8 cellular contexts compared by ENCODE assay signal in the genomic region with DNA sequence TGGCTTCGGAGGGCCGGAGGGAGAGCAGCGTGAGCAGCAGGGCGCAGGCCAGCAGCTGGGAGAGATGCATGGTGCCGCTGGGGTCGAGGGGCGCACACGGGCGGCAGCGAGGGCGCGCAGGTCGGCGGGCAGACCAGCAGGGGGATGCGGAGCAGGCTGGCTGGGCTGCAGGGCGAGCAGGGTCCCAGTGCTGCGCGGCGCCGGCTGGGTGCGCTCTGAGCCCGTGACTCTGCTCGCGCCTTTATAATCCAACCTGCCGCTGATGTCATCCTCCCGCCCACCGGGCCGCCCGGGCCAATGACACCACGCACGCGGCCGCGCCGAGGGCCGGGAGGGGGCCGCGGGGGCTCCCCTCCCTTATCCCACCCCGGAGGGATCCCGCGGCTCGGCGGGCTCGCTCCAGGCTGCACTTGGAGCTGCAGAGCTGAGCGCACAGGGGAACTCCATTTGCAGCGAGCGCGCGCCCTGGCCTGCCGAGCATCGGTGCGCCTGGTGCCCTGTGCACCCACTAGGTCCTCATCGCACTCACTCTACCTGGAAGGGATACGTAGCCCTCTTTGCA. TPM values are rescaled to one million over a fixed set of nuclear protein-coding genes. Genes with fewer than 3 reads are reported as not detected.
A peak's percentile ranks its signal among the peaks of the same experiment; 100 is the strongest.
DNase-seq lines count a peak whose midpoint lies in the region; ATAC-seq, FAIRE-seq and TF ChIP-seq lines count a peak whose summit lies in the region.

A gene with protein sequence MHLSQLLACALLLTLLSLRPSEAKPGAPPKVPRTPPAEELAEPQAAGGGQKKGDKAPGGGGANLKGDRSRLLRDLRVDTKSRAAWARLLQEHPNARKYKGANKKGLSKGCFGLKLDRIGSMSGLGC (minus strand): TSS at position 217 of the 562 bp plus-strand sequence. CDS start 147 bp downstream, at position 70.

- no peak within 1 kb of the TSS for H3K27ac Mint-ChIP-seq in T-helper 17 cell

- H3K4me1 Mint-ChIP-seq in T-helper 17 cell, result peaks cover 11% of the 10 kb centered on the region

- no peak for TF ChIP-seq POLR2A in NB4 (IDR thresholded peaks at IDR 0.05; ENCODE audit: extremely low read depth, insufficient read length)
- no peak for TF ChIP-seq POLR2A in K562 (conservative IDR thresholded peaks at IDR 0.05)

- peaks cover 0 to 29% (median 15%) of the 10 kb centered on the region in 11 experiments; a peak in 10 of 22 replicates for H4K20me1 ChIP-seq in BLaER1 treated with 17β-estradiol and CSF1 and Interleukin-3, amounts not matched to agents 10 nM and 100 nM
- peaks cover 4% of the 10 kb centered on the region for H4K20me1 ChIP-seq in K562 (replicated peaks; ENCODE audit: control insufficient read depth, insufficient read depth, low read length)

- no peaks in the 10 kb centered on the region for H3K9me3 ChIP-seq in BLaER1 treated with 17β-estradiol and CSF1 and Interleukin-3, amounts not matched to agents 10 nM and 100 nM (replicated peaks in 1 of 11)
- H3K9me3 ChIP-seq in T-helper 17 cell (ENCODE audit: control insufficient read depth, low read length, poor library complexity, severe bottlenecking), result no peaks in the 10 kb centered on the region
- no peaks in the 10 kb centered on the region for H3K9me3 ChIP-seq in K562 (replicated peaks; ENCODE audit: control insufficient read depth, insufficient read depth, low read depth, low read length)

- no peaks in the 10 kb centered on the region for H3K9me1 ChIP-seq in K562 (ENCODE audit: control insufficient read depth, insufficient read depth, low read length)

- intact Hi-C loops in K562 (cut with micrococcal nuclease), result loop anchor here (5.0 kb wide), 2 partner anchors 216 to 401 kb away; no protein-coding TSS in a partner anchor

- peak; percentile 49 for ATAC-seq in GM21447 (IDR thresholded peaks at IDR 0.05; ENCODE audit: unreplicated experiment)
- ATAC-seq in T-helper 17 cell, result peak; percentile 65
- peak; percentile 81 for ATAC-seq in K562

- peaks cover 0 to 21% (median 0%) of the 10 kb centered on the region in 11 experiments; a peak in 2 of 22 replicates for H3K36me3 ChIP-seq in BLaER1 treated with 17β-estradiol and CSF1 and Interleukin-3, amounts not matched to agents 10 nM and 100 nM
- H3K36me3 ChIP-seq in K562 (ENCODE audit: control insufficient read depth, insufficient read depth, low read length), result no peaks in the 10 kb centered on the region

- peak within 1 kb of the TSS in 5 of 11 experiments; percentile 30 to 62 (median 49); a peak in 8 of 22 replicates for H3K27ac ChIP-seq in BLaER1 treated with 17β-estradiol and CSF1 and Interleukin-3, amounts not matched to agents 10 nM and 100 nM
- no peak within 1 kb of the TSS for H3K27ac ChIP-seq in K562 (ENCODE audit: extremely low read depth, low read depth, low read length)

- H3K79me2 ChIP-seq in K562 (ENCODE audit: control insufficient read depth, insufficient read depth, low read length), result no peaks in the 10 kb centered on the region

- no peak for TF ChIP-seq EP300 in K562 (IDR thresholded peaks at IDR 0.05; ENCODE audit: low read length)

- peak within 1 kb of the TSS; percentile 79; the same call in 1 of the 2 replicates for H2AFZ ChIP-seq in K562 (ENCODE audit: low read depth, low read length)

- no peak for FAIRE-seq in K562 (lab: Jason Lieb, UNC)

- H3K4me1 ChIP-seq in BLaER1 treated with 17β-estradiol and CSF1 and Interleukin-3, amounts not matched to agents 10 nM and 100 nM, result peaks cover 17 to 83% (median 68%) of the 10 kb centered on the region in 10 experiments
- H3K4me1 ChIP-seq in K562 (replicated peaks in 1 of 2; ENCODE audit: control insufficient read depth in 2 of 2, insufficient read depth in 2 of 2, low read length in 2 of 2), result peaks cover 0 to 30% of the 10 kb centered on the region in 2 experiments; a peak in 3 of 5 replicates

- H3K4me3 ChIP-seq in BLaER1 treated with 17β-estradiol and CSF1 and Interleukin-3, amounts not matched to agents 10 nM and 100 nM, result peak within 1 kb of the TSS; percentile 56 to 76 (median 68)
- H3K4me3 ChIP-seq in NB4 (ENCODE audit: low read depth, low read length) (no peak within 1 kb of the TSS), K562 (peak within 1 kb of the TSS; percentile 34)

- peaks cover 3% of the 10 kb centered on the region for H3K36me3 Mint-ChIP-seq in T-helper 17 cell (ENCODE audit: low read depth)

- POLR2A ChIA-PET in K562 (lab: Yijun Ruan, JAX), result no interaction called here

- peak within 1 kb of the TSS; percentile 96 to 100 (median 100) for H3K4me2 ChIP-seq in BLaER1 treated with 17β-estradiol and CSF1 and Interleukin-3, amounts not matched to agents 10 nM and 100 nM
- H3K4me2 ChIP-seq in K562 (ENCODE audit: insufficient read depth, low read length), result peak within 1 kb of the TSS; percentile 69

- peak within 1 kb of the TSS; percentile 71 for H3K4me3 Mint-ChIP-seq in T-helper 17 cell

- in situ Hi-C loops in K562 (cut with MboI), result no loop called here

- peak within 1 kb of the TSS; percentile 20 to 82 (median 69); a peak in 19 of 22 replicates for H3K9ac ChIP-seq in BLaER1 treated with 17β-estradiol and CSF1 and Interleukin-3, amounts not matched to agents 10 nM and 100 nM
- no peak within 1 kb of the TSS for H3K9ac ChIP-seq in K562 (ENCODE audit: insufficient read depth in 1 of 2, low read depth in 2 of 2, low read length in 2 of 2)

- WGBS in K562 (ENCODE audit: insufficient coverage, low coverage, missing lambda C conversion rate), result 6% methylated on average over 16 of the region's 54 CpGs

- H3K27me3 Mint-ChIP-seq in T-helper 17 cell, result peaks cover 61% of the 10 kb centered on the region

- TF ChIP-seq CTCF in NB4 (IDR thresholded peaks at IDR 0.05; ENCODE audit: low read depth, low read length), result peak; percentile 24
- peak in 2 of 3 experiments; percentile 56 to 84; a peak in 5 of 6 replicates for TF ChIP-seq CTCF in K562 (IDR thresholded peaks at IDR 0.05 in 2 of 3, conservative IDR thresholded peaks at IDR 0.05 in 1 of 3; ENCODE audit: insufficient read depth in 2 of 3, low read depth in 1 of 3, low read length in 3 of 3)

- peaks cover 30 to 55% (median 39%) of the 10 kb centered on the region in 11 experiments for H3K27me3 ChIP-seq in BLaER1 treated with 17β-estradiol and CSF1 and Interleukin-3, amounts not matched to agents 10 nM and 100 nM
- peaks cover 30 to 65% of the 10 kb centered on the region in 2 experiments for H3K27me3 ChIP-seq in K562 (ENCODE audit: control insufficient read depth in 2 of 2, insufficient read depth in 2 of 2, low read length in 2 of 2)

- no TSS peak for BruUV-seq in K562 (replicated peaks; lab: Mats Ljungman, UMichigan)

- CTCF ChIA-PET in K562 (lab: Yijun Ruan, JAX; ENCODE audit: low intra/inter-chr PET ratio), result interaction anchor here (0.6 to 2.8 kb wide), 3 partner anchors 78 to 398 kb away, joined by 3 to 30 read pairs (median 3); no protein-coding TSS in a partner anchor

- DNase-seq in NB4 (ENCODE audit: low read depth), result peak; percentile 72
- DNase-seq in T-helper 17 cell, result no peak
- peak; percentile 56 to 67 (median 62) for DNase-seq in K562 (ENCODE audit: extremely low read depth in 1 of 4, low spot score in 3 of 4)
- DNase-seq in iPS-NIHi11 (ENCODE audit: low spot score), result peak; percentile 89
- DNase-seq in stimulated activated CD4-positive, alpha-beta T cell treated with anti-CD3 and anti-CD28 coated beads, Interleukin-12 subunit alpha, Interleukin-12 subunit beta, amount 100 ng/mL, for 4 hours, result peak; percentile 74
- no peak for DNase-seq in LoVo (ENCODE audit: low spot score)

- peak in 1 of 2 experiments; percentile 45; a peak in 1 of 4 replicates for TF ChIP-seq RAD21 in K562 (CRISPR knock-in tag; conservative IDR thresholded peaks at IDR 0.05 in 1 of 2, IDR thresholded peaks at IDR 0.05 in 1 of 2)

TF ChIP-seq in K562, 482 proteins besides CTCF, POLR2A, EP300 and RAD21 (continues in another document):
- TF ChIP-seq PML (IDR thresholded peaks at IDR 0.05; ENCODE audit: low read length) (no peak), ZNF75A (CRISPR knock-in tag; IDR thresholded peaks at IDR 0.05) (no peak), ZNF707 (CRISPR knock-in tag; conservative IDR thresholded peaks at IDR 0.05) (no peak), ZFX (CRISPR knock-in tag; IDR thresholded peaks at IDR 0.05) (no peak), POLR2G (IDR thresholded peaks at IDR 0.05; ENCODE audit: low read depth, low read length) (peak; percentile 61), HSF4 (CRISPR knock-in tag; IDR thresholded peaks at IDR 0.05; ENCODE audit: borderline replicate concordance) (no peak), CREM (IDR thresholded peaks at IDR 0.05; ENCODE audit: low read depth) (peak; percentile 35; the same call in 1 of the 2 replicates), JUND (IDR thresholded peaks at IDR 0.05; ENCODE audit: borderline replicate concordance, low read depth, low read length) (peak; percentile 59; the same call in 1 of the 2 replicates), JUND (tag; IDR thresholded peaks at IDR 0.05; ENCODE audit: borderline replicate concordance, low read depth, low read length) (peak; percentile 52; the same call in 1 of the 3 replicates)
- TF ChIP-seq, protein P1, sequence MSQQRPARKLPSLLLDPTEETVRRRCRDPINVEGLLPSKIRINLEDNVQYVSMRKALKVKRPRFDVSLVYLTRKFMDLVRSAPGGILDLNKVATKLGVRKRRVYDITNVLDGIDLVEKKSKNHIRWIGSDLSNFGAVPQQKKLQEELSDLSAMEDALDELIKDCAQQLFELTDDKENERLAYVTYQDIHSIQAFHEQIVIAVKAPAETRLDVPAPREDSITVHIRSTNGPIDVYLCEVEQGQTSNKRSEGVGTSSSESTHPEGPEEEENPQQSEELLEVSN (IDR thresholded peaks at IDR 0.05; ENCODE audit: borderline replicate concordance in 1 of 2, extremely low read depth in 1 of 2, insufficient read depth in 1 of 2, insufficient read length in 1 of 2, low read depth in 1 of 2, low read length in 1 of 2, poor library complexity in 1 of 2, severe bottlenecking in 1 of 2), result peak in 1 of 2 experiments; percentile 67

RNA-seq across cellular contexts. Expression of the gene that starts here (rescaled TPM):
- total RNA-seq in T-helper 17 cell, result not detected
- total RNA-seq in K562 (2011; cell fraction: chromatin; rRNA removed; ENCODE audit: low replicate concordance), result not detected in 2 replicates
- total RNA-seq in K562 (2011; cell fraction: nucleolus; rRNA removed), result not detected in 2 replicates
- not detected in 2 replicates for total RNA-seq in K562 (2011; cell fraction: nucleoplasm; rRNA removed)
- not detected in 2 replicates for total RNA-seq in K562 (2014; rRNA removed)
- not detected in 2 replicates for total RNA-seq in K562 (2014; rRNA removed; fragmentation: Illumina TruSeq; extraction: Trizol)
- not detected in 2 replicates for total RNA-seq in K562 (2015; rRNA removed; fragmentation: Illumina TruSeq; extraction: Trizol)
- not detected in 2 replicates for total RNA-seq in K562 (2021)
- polyA plus RNA-seq in K562 (2011; rRNA removed), result not detected in 2 replicates
- not detected in 2 replicates for polyA plus RNA-seq in K562 (2011; cell fraction: cytosol; rRNA removed)
- not detected in 2 replicates for polyA plus RNA-seq in K562 (2011; cell fraction: nucleus; rRNA removed)
- not detected in 2 replicates for polyA plus RNA-seq in K562 (2012)
- polyA plus RNA-seq in K562 (2014; fragmentation: Illumina TruSeq; extraction: Trizol), result not detected in 2 replicates
- polyA plus RNA-seq in K562 (2014; fragmentation: Nextera tagmentation; extraction: Ambion mirVana), result not detected
- not detected in 2 replicates for polyA plus RNA-seq in K562 (2014; rRNA removed)
- not detected in 2 replicates for polyA minus RNA-seq in K562 (2011; rRNA and poly(A)+ RNA removed)
- not detected in 2 replicates for polyA minus RNA-seq in K562 (2011; cell fraction: cytosol; rRNA and poly(A)+ RNA removed)
- not detected in 2 replicates for polyA minus RNA-seq in K562 (2011; cell fraction: nucleus; rRNA and poly(A)+ RNA removed)

Comparison
In these comparisons a context has a peak if more than half of its experiments do, and no peak if none do; other contexts are left out.
1. Peak in ATAC-seq in T-helper 17 cell; RNA of the gene not detected or under 1 TPM.
2. Peak in DNase-seq, ATAC-seq, H3K4me3 ChIP-seq and H3K4me2 ChIP-seq in K562; RNA of the gene not detected or under 1 TPM.
3. H3K9ac ChIP-seq: peak in BLaER1 treated with 17β-estradiol and CSF1 and Interleukin-3, amounts not matched to agents 10 nM and 100 nM (11 of 11); none in K562 (0 of 2).
4. DNase-seq: peak in NB4 (single experiment), iPS-NIHi11 (single experiment) and stimulated activated CD4-positive, alpha-beta T cell treated with anti-CD3 and anti-CD28 coated beads, Interleukin-12 subunit alpha, Interleukin-12 subunit beta, amount 100 ng/mL, for 4 hours (single experiment); none in T-helper 17 cell (0 of 3) and LoVo (single experiment).
5. Peak in every context shown above with its lines, with median percentiles within 50 percentile points of each other: ATAC-seq.